Comparison of ENCODE assay signal across 8 cellular contexts in the genomic region with DNA sequence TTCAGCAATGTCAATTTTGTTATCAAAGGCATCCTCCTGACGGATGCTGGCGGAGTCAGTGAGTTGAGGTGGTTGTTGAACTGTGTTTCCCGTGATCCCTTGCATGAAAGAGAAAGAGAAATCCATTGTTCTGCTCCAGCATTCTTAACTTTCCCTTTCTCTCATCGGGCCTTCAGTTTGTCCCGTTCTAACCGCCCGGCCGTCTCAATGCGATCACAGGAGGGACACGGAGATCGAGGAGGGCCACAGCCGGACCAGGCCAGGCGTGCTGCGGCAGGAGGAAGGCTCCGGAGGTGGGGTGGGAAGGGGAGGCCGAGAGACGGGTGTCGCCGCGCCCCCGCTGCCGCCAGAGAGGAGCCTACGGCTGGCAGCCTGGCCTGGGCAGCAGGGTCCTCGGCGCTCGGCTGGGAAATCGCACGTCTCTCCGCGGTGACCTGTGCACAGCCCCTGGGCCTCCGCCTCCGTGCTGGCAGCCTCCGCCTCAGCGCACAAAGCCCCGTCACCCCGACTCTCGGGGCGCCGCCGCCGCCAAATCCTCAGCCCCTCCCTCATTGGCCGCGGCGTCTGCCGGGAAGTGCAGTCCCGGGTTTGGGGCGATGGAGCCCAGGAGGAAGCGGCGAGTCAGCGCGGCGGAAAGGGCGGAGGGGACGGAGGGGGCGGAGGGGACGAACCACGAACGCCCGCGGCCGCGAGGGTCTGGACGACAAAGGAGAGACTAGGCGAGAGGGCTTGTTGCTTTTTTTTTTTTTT. TPM values are rescaled to one million over a fixed set of nuclear protein-coding genes. Genes with fewer than 3 reads are reported as not detected.
A peak's percentile ranks its signal among the peaks of the same experiment; 100 is the strongest.
DNase-seq lines count a peak whose midpoint lies in the region; ATAC-seq and TF ChIP-seq lines count a peak whose summit lies in the region.

No MANE protein-coding gene starts in this region.

- peak overlapping the region; percentile 76 for H3K27ac ChIP-seq in colonic mucosa

- H3K4me3 ChIP-seq in AG10803 (ENCODE audit: low read length) (peak overlapping the region; percentile 57), MG63 (peak overlapping the region; percentile 28), colonic mucosa (peak overlapping the region; percentile 66)

- H3K4me1 ChIP-seq in colonic mucosa: no peaks in the 10 kb centered on the region

- DNase-seq in AG10803 (ENCODE audit: low read depth) (peak; percentile 66), MG63 (peak; percentile 75), colonic mucosa (peak; percentile 79), left kidney (ENCODE audit: low read depth, low spot score) (peak; percentile 94)
- peak; percentile 69 for DNase-seq in activated CD4-positive, alpha-beta T cell treated with anti-CD3 and anti-CD28 coated beads, Interleukin-2, amount 50 U/mL, for 1 hour
- DNase-seq in stimulated activated CD4-positive, alpha-beta T cell treated with anti-CD3 and anti-CD28 coated beads, Interleukin-1b, Interleukin-23, amount 100 ng/mL, for 4 hours (ENCODE audit: low read depth in 2 of 2): peak; percentile 63 to 68

- TF ChIP-seq CTCF in AG10803 (conservative IDR thresholded peaks at IDR 0.05; ENCODE audit: low read length) (no peak), colonic mucosa (IDR thresholded peaks at IDR 0.05) (no peak)

- intact Hi-C loops in colonic mucosa (cut with DNase I): no loop called here

- H3K9ac ChIP-seq in colonic mucosa (ENCODE audit: low read depth in 2 of 2, low read length in 2 of 2): peak overlapping the region; percentile 88

- peak; percentile 66 for ATAC-seq in GM19324 (IDR thresholded peaks at IDR 0.05; ENCODE audit: low FRiP score, unreplicated experiment)
- no peak for ATAC-seq in GM18858 (IDR thresholded peaks at IDR 0.05; ENCODE audit: unreplicated experiment)

- H3K9me3 ChIP-seq in MG63 (no peaks in the 10 kb centered on the region), colonic mucosa (no peaks in the 10 kb centered on the region)

- H3K36me3 ChIP-seq in MG63: no peaks in the 10 kb centered on the region
- H3K36me3 ChIP-seq in colonic mucosa: no peaks in the 10 kb centered on the region

- H3K27me3 ChIP-seq in MG63: no peaks in the 10 kb centered on the region
- no peaks in the 10 kb centered on the region for H3K27me3 ChIP-seq in colonic mucosa

RNA-seq across cellular contexts. Expression of a gene that starts 38.1 kb away (rescaled TPM):
- total RNA-seq in MG63 (2014; rRNA removed; shearing (Covaris generic); ENCODE audit: low replicate concordance): not detected in 2 replicates
- not detected for total RNA-seq in colonic mucosa

RNA-seq across cellular contexts. Expression of a gene that starts 58.3 kb away (rescaled TPM):
- total RNA-seq in MG63 (2014; rRNA removed; shearing (Covaris generic); ENCODE audit: low replicate concordance): 13.6 and 37.9 TPM in 2 replicates
- 10 to 100 TPM; 43.4 to 68.7 TPM for total RNA-seq in colonic mucosa

RNA-seq across cellular contexts. Expression of a gene that starts 58.8 kb away (rescaled TPM):
- total RNA-seq in MG63 (2014; rRNA removed; shearing (Covaris generic); ENCODE audit: low replicate concordance): 1.1 TPM in 1 of 2 replicates, not detected in the other
- 1 to 10 TPM in 1 of 2 donors, under 1 TPM in 1; 0.64 to 4.1 TPM for total RNA-seq in colonic mucosa

RNA-seq across cellular contexts. Expression of a gene that starts 59.7 kb away (rescaled TPM):
- not detected in 2 replicates for total RNA-seq in MG63 (2014; rRNA removed; shearing (Covaris generic); ENCODE audit: low replicate concordance)
- not detected for total RNA-seq in colonic mucosa
